16 cellular contexts compared by ENCODE assay signal in genomic region chr1:209409786-209410185, GRCh38.
A peak's percentile ranks its signal among the peaks of the same experiment; 100 is the strongest.
DNase-seq lines count a peak whose midpoint lies in the region; ATAC-seq and TF ChIP-seq lines count a peak whose summit lies in the region.
"Had no signal": no experiment of that assay in that cellular context is flagged by ENCODE, and none has a peak within 500 bp of the region (broad histone marks: within the 10 kb centered on the region; RNA-seq: fewer than 3 reads in every experiment).

No MANE protein-coding gene starts in this region.

- H3K4me1 ChIP-seq in osteoblast (ENCODE audit: insufficient read depth, low read length), result peaks cover 51% of the 10 kb centered on the region

- TF ChIP-seq CTCF in osteoblast (IDR thresholded peaks at IDR 0.05; ENCODE audit: extremely low read depth, low read depth, low read length), result no peak

- ATAC-seq in esophagus mucosa (peak; percentile 39), HG02938 (IDR thresholded peaks at IDR 0.05; ENCODE audit: unreplicated experiment) (no peak), HG02970 (IDR thresholded peaks at IDR 0.05; ENCODE audit: low FRiP score, unreplicated experiment) (no peak), HG03521 (IDR thresholded peaks at IDR 0.05; ENCODE audit: unreplicated experiment) (no peak)
- ATAC-seq: left colon; naive thymus-derived CD8-positive, alpha-beta T cell; Panc1; right lobe of liver had no signal

- no peak overlapping the region for H3K4me3 ChIP-seq in osteoblast (ENCODE audit: insufficient read depth, low read length)
- H3K4me3 ChIP-seq: right lobe of liver had no signal

- H3K79me2 ChIP-seq in osteoblast (ENCODE audit: insufficient read depth, low read length), result no peaks in the 10 kb centered on the region

- no peaks in the 10 kb centered on the region for H3K36me3 ChIP-seq in osteoblast (ENCODE audit: insufficient read depth, low read length)
- H3K36me3 ChIP-seq: right lobe of liver had no signal

- H4K20me1 ChIP-seq in osteoblast (ENCODE audit: insufficient read depth, low read length), result no peaks in the 10 kb centered on the region

- H3K27me3 ChIP-seq in osteoblast (ENCODE audit: insufficient read depth, low read length), result no peaks in the 10 kb centered on the region
- H3K27me3 ChIP-seq: right lobe of liver had no signal

- H2AFZ ChIP-seq in osteoblast (ENCODE audit: low read length), result no peak overlapping the region

- H3K4me2 ChIP-seq in osteoblast (ENCODE audit: insufficient read depth, low read length), result no peak overlapping the region

- H3K9me3 ChIP-seq in osteoblast (ENCODE audit: low read depth, low read length), result no peaks in the 10 kb centered on the region
- H3K9me3 ChIP-seq: right lobe of liver had no signal

- peak; percentile 70 for DNase-seq in Daoy (ENCODE audit: low read depth)
- peak; percentile 39 for DNase-seq in RKO (ENCODE audit: low spot score)
- DNase-seq in osteoblast (ENCODE audit: insufficient read length, low spot score, missing footprints), result no peak
- DNase-seq in stimulated activated naive CD4-positive, alpha-beta T cell (lab: John Stamatoyannopoulos, UW), result no peak
- DNase-seq: activated naive CD4-positive, alpha-beta T cell treated with anti-CD3 and anti-CD28 coated beads for 36 hours; cerebellar nuclear complex; COR-L47; left colon; naive thymus-derived CD8-positive, alpha-beta T cell; NCI-H2171; right lobe of liver had no signal

- peak overlapping the region; percentile 49 for H3K27ac ChIP-seq in osteoblast (ENCODE audit: low read depth, low read length)
- H3K27ac ChIP-seq: right lobe of liver had no signal

Comparison
In these comparisons a context has a peak if more than half of its experiments do, and no peak if none do; other contexts are left out.
1. DNase-seq: peak in Daoy (single experiment) and RKO (single experiment); none in osteoblast (single experiment) and stimulated activated naive CD4-positive, alpha-beta T cell (0 of 6).